ENCODE assay signal across 12 cellular contexts in genomic region chr2:46241344-46241743, GRCh38. TPM values are rescaled to one million over a fixed set of nuclear protein-coding genes. Genes with fewer than 3 reads are reported as not detected.
A peak's percentile ranks its signal among the peaks of the same experiment; 100 is the strongest.
DNase-seq lines count a peak whose midpoint lies in the region; ATAC-seq, FAIRE-seq and TF ChIP-seq lines count a peak whose summit lies in the region.
"Had no signal": no experiment of that assay in that cellular context is flagged by ENCODE, and none has a peak within 500 bp of the region (broad histone marks: within the 10 kb centered on the region; RNA-seq: fewer than 3 reads in every experiment).

No MANE protein-coding gene starts in this region.

- no peak for ATAC-seq in GM19395 (IDR thresholded peaks at IDR 0.05; ENCODE audit: unreplicated experiment)
- ATAC-seq in GM18505 (IDR thresholded peaks at IDR 0.05; ENCODE audit: unreplicated experiment) = no peak

- H3K36me3 Mint-ChIP-seq in activated naive CD8-positive, alpha-beta T cell treated with anti-CD3 and anti-CD28 coated beads for 36 hours = no peaks in the 10 kb centered on the region
- H3K36me3 Mint-ChIP-seq: brain had no signal

- H3K4me3 Mint-ChIP-seq in activated naive CD8-positive, alpha-beta T cell treated with anti-CD3 and anti-CD28 coated beads for 36 hours = no peak overlapping the region
- H3K4me3 Mint-ChIP-seq: brain had no signal

- TF ChIP-seq POLR2A in GM18505 (IDR thresholded peaks at IDR 0.05; ENCODE audit: borderline replicate concordance, extremely low read depth, insufficient read depth, insufficient read length) = no peak

- no peak overlapping the region for H3K27ac Mint-ChIP-seq in activated naive CD8-positive, alpha-beta T cell treated with anti-CD3 and anti-CD28 coated beads for 36 hours
- H3K27ac Mint-ChIP-seq: brain had no signal

- no peak for FAIRE-seq in RCC 7860 (lab: Jason Lieb, UNC)

- no peaks in the 10 kb centered on the region for H3K9me3 Mint-ChIP-seq in activated naive CD8-positive, alpha-beta T cell treated with anti-CD3 and anti-CD28 coated beads for 36 hours

- H3K27me3 Mint-ChIP-seq in activated naive CD8-positive, alpha-beta T cell treated with anti-CD3 and anti-CD28 coated beads for 36 hours = no peaks in the 10 kb centered on the region

- H3K4me1 Mint-ChIP-seq in activated naive CD8-positive, alpha-beta T cell treated with anti-CD3 and anti-CD28 coated beads for 36 hours = peaks cover 12% of the 10 kb centered on the region
- H3K4me1 Mint-ChIP-seq: brain had no signal

- DNase-seq in DMS 273 (lab: John Stamatoyannopoulos, UW; ENCODE audit: unreplicated experiment) (peak; percentile 76), DMS 273 treated with DMSO at 0.1 percent for 48 hours (lab: John Stamatoyannopoulos, UW) (no peak), LoVo (ENCODE audit: low spot score) (peak; percentile 21), RCC 7860 (ENCODE audit: low spot score) (peak; percentile 11), iris pigment epithelial cell (ENCODE audit: low read depth) (peak; percentile 71)
- no peak for DNase-seq in activated naive CD8-positive, alpha-beta T cell treated with anti-CD3 and anti-CD28 coated beads for 36 hours
- DNase-seq: islet precursor cell; RPMI8226; stimulated activated CD4-positive, alpha-beta T cell treated with anti-CD3 and anti-CD28 coated beads, Interleukin-12 subunit alpha, Interleukin-12 subunit beta, amount 100 ng/mL, for 4 hours had no signal

RNA-seq across cellular contexts. Expression of gene EPAS1, which starts 55.9 kb away (rescaled TPM):
- total RNA-seq in activated naive CD8-positive, alpha-beta T cell treated with anti-CD3 and anti-CD28 coated beads for 36 hours = 1 to 10 TPM in 1 of 2 experiments, under 1 TPM in 1; 0.78 to 1.5 TPM

Comparison
In these comparisons a context has a peak if more than half of its experiments do, and no peak if none do; other contexts are left out.
1. DNase-seq: peak in DMS 273 (single experiment), LoVo (single experiment), RCC 7860 (single experiment) and iris pigment epithelial cell (single experiment); none in DMS 273 treated with DMSO at 0.1 percent for 48 hours (single experiment) and activated naive CD8-positive, alpha-beta T cell treated with anti-CD3 and anti-CD28 coated beads for 36 hours (single experiment).